35 cellular contexts compared by ENCODE assay signal in genomic region chr7:157054927-157055326, GRCh38. TPM values are rescaled to one million over a fixed set of nuclear protein-coding genes. Genes with fewer than 3 reads are reported as not detected.
"Had no signal": no experiment of that assay in that cellular context is flagged by ENCODE, and none has a peak within 500 bp of the region (broad histone marks: within the 10 kb centered on the region; RNA-seq: fewer than 3 reads in every experiment).

No MANE protein-coding gene starts in this region.

- ATAC-seq: activated CD8-positive, alpha-beta T cell treated with anti-CD3 and anti-CD28 coated beads for 36 hours; activated T-helper 17 cell treated with anti-CD3 and anti-CD28 coated beads, Interleukin-2, amount 50 U/mL, for 72 hours; PC-3 had no signal

- H3K4me3 Mint-ChIP-seq: activated CD4-positive, alpha-beta T cell treated with anti-CD3 and anti-CD28 coated beads, Interleukin-2, amount 10 ng/mL, durations not matched to agents 24 days and 14 days; activated CD8-positive, alpha-beta T cell treated with anti-CD3 and anti-CD28 coated beads for 36 hours; activated naive CD8-positive, alpha-beta T cell treated with anti-CD3 and anti-CD28 coated beads for 36 hours; activated T-helper 17 cell treated with anti-CD3 and anti-CD28 coated beads, Interleukin-2, amount 50 U/mL, for 72 hours; IgD-negative memory B cell; T-helper 1 cell treated with Interleukin-12 subunit alpha and Interleukin-12 subunit beta and Interleukin-4 antibody, amounts not matched to agents 30 μg/mL and 1 μg/mL, for 36 hours; T-helper 2 cell treated with Interferon-gamma antibody and Interleukin-4, amounts not matched to agents 5 μg/mL and 100 μg/mL, for 36 hours had no signal

- H3K27ac Mint-ChIP-seq: activated CD4-positive, alpha-beta T cell treated with anti-CD3 and anti-CD28 coated beads, Interleukin-2, amount 10 ng/mL, durations not matched to agents 24 days and 14 days; activated CD8-positive, alpha-beta T cell treated with anti-CD3 and anti-CD28 coated beads for 36 hours; activated naive CD8-positive, alpha-beta T cell treated with anti-CD3 and anti-CD28 coated beads for 36 hours; activated T-helper 17 cell treated with anti-CD3 and anti-CD28 coated beads, Interleukin-2, amount 50 U/mL, for 72 hours; IgD-negative memory B cell; T-helper 1 cell treated with Interleukin-12 subunit alpha and Interleukin-12 subunit beta and Interleukin-4 antibody, amounts not matched to agents 30 μg/mL and 1 μg/mL, for 36 hours; T-helper 2 cell treated with Interferon-gamma antibody and Interleukin-4, amounts not matched to agents 5 μg/mL and 100 μg/mL, for 36 hours had no signal

- H3K36me3 ChIP-seq: brain microvascular endothelial cell, Peyer's patch, SJSA1 had no signal

- H3K4me2 ChIP-seq: SK-N-SH had no signal

- H3K27ac ChIP-seq: brain microvascular endothelial cell, Peyer's patch, SJSA1 had no signal

- H3K4me1 Mint-ChIP-seq: activated CD4-positive, alpha-beta T cell treated with anti-CD3 and anti-CD28 coated beads, Interleukin-2, amount 10 ng/mL, durations not matched to agents 24 days and 14 days; activated naive CD8-positive, alpha-beta T cell treated with anti-CD3 and anti-CD28 coated beads for 36 hours; activated T-helper 17 cell treated with anti-CD3 and anti-CD28 coated beads, Interleukin-2, amount 50 U/mL, for 72 hours had no signal

- H3K9me3 Mint-ChIP-seq: activated T-helper 17 cell treated with anti-CD3 and anti-CD28 coated beads, Interleukin-2, amount 50 U/mL, for 72 hours; T-helper 1 cell treated with Interleukin-12 subunit alpha and Interleukin-12 subunit beta and Interleukin-4 antibody, amounts not matched to agents 30 μg/mL and 1 μg/mL, for 36 hours; T-helper 2 cell treated with Interferon-gamma antibody and Interleukin-4, amounts not matched to agents 5 μg/mL and 100 μg/mL, for 36 hours had no signal

- H3K9ac ChIP-seq: SK-N-SH had no signal

- H3K36me3 Mint-ChIP-seq: activated naive CD8-positive, alpha-beta T cell treated with anti-CD3 and anti-CD28 coated beads for 36 hours; IgD-negative memory B cell had no signal

- FAIRE-seq: TTC549 had no signal

- H3K4me3 ChIP-seq: Peyer's patch, SJSA1 had no signal

- H3K27me3 ChIP-seq: brain microvascular endothelial cell, Peyer's patch had no signal

- H3K4me1 ChIP-seq: Peyer's patch, SJSA1 had no signal

- H3K9me3 ChIP-seq: Peyer's patch, SK-N-SH had no signal

- DNase-seq: activated CD4-positive, alpha-beta T cell treated with anti-CD3 and anti-CD28 coated beads, Interleukin-2, amount 10 ng/mL, durations not matched to agents 24 days and 14 days; activated CD4-positive, alpha-beta T cell treated with anti-CD3 and anti-CD28 coated beads, Interleukin-2, amount 50 U/mL, for 4 hours; activated CD8-positive, alpha-beta T cell treated with anti-CD3 and anti-CD28 coated beads for 36 hours; activated effector memory CD4-positive, alpha-beta T cell treated with anti-CD3 and anti-CD28 coated beads, Interleukin-2, amount 50 U/mL, for 16 hours; activated naive CD4-positive, alpha-beta T cell; activated naive CD4-positive, alpha-beta T cell treated with anti-CD3 and anti-CD28 coated beads, Interleukin-2, amount 50 U/mL, for 16 hours; activated naive CD8-positive, alpha-beta T cell treated with anti-CD3 and anti-CD28 coated beads for 36 hours; activated T-cell treated with anti-CD3 and anti-CD28 coated beads for 4 hours; activated T-cell treated with anti-CD3 and anti-CD28 coated beads, Interleukin-2, amount 50 U/mL, for 48 hours; amniotic stem cell; aorta; brain microvascular endothelial cell; KBM-7; MM.1S; MV-4-11; NCI-H1092; NCI-H1436 treated with DMSO at 0.1 percent for 48 hours; NCI-H1694 treated with DMSO at 0.1 percent for 48 hours; NCI-H2029; NCI-H345; NCI-H524 treated with DMSO at 0.1 percent for 48 hours; NK-92 treated with Interleukin-12 subunit alpha and Interleukin-12 subunit beta, amount 100 ng/mL, for 24 hours; PC-3; RPMI8226; SHP77 treated with DMSO at 0.1 percent for 48 hours; SK-N-SH had no signal

RNA-seq across cellular contexts. Expression of gene MNX1, which starts 44.5 kb away (rescaled TPM):
- total RNA-seq: activated CD4-positive, alpha-beta T cell treated with anti-CD3 and anti-CD28 coated beads, Interleukin-2, amount 10 ng/mL, durations not matched to agents 24 days and 14 days; activated CD8-positive, alpha-beta memory T cell treated with anti-CD3 and anti-CD28 coated beads for 36 hours; activated CD8-positive, alpha-beta T cell treated with anti-CD3 and anti-CD28 coated beads for 36 hours; activated naive CD8-positive, alpha-beta T cell treated with anti-CD3 and anti-CD28 coated beads for 36 hours; activated T-helper 17 cell treated with anti-CD3 and anti-CD28 coated beads, Interleukin-2, amount 50 U/mL, for 72 hours; aorta; LHCN-M2; SJSA1 had no signal
- polyA plus RNA-seq: IgD-negative memory B cell, SK-N-SH had no signal
